Comparison of ENCODE assay signal across 19 cellular contexts in genomic region chr10:91879514-91880170, GRCh38. TPM values are rescaled to one million over a fixed set of nuclear protein-coding genes. Genes with fewer than 3 reads are reported as not detected.
DNase-seq lines count a peak whose midpoint lies in the region; FAIRE-seq and TF ChIP-seq lines count a peak whose summit lies in the region.
"Had no signal": no experiment of that assay in that cellular context is flagged by ENCODE, and none has a peak within 500 bp of the region (broad histone marks: within the 10 kb centered on the region; RNA-seq: fewer than 3 reads in every experiment).

No MANE protein-coding gene starts in this region.

- CTCF ChIA-PET in H1 (lab: Charles Lee; ENCODE audit: partially characterized antibody), result interaction anchor here (0.9 to 2.1 kb wide), 5 partner anchors 8 to 33 kb away, joined by 3 to 6 read pairs (median 4); no protein-coding TSS in a partner anchor

- H3K9ac ChIP-seq in GM23248, result no peak overlapping the region
- H3K9ac ChIP-seq in H1 (replicated peaks in 1 of 4; ENCODE audit: extremely low read depth in 1 of 4, low read depth in 3 of 4, low read length in 3 of 4), result no peak overlapping the region
- H3K9ac ChIP-seq: KMS-11 had no signal

- H3K4me3 ChIP-seq in GM23248, result no peak overlapping the region
- no peak overlapping the region for H3K4me3 ChIP-seq in H1 (ENCODE audit: extremely low read depth in 1 of 4, insufficient read depth in 2 of 4, low read depth in 3 of 4, low read length in 4 of 4)
- H3K4me3 ChIP-seq in osteoblast (ENCODE audit: insufficient read depth, low read length), result no peak overlapping the region
- H3K4me3 ChIP-seq: adrenal gland, ovary had no signal

- H2AK5ac ChIP-seq in H1 (ENCODE audit: low read depth, low read length), result no peak overlapping the region; the same call in 1 of the 2 replicates

- H3K9me3 ChIP-seq in GM23248 (ENCODE audit: low read depth) (no peaks in the 10 kb centered on the region), H1 (ENCODE audit: insufficient read depth in 2 of 2, low read depth in 1 of 2, low read length in 1 of 2) (no peaks in the 10 kb centered on the region), osteoblast (ENCODE audit: low read depth, low read length) (no peaks in the 10 kb centered on the region)
- H3K9me3 ChIP-seq: adrenal gland, ovary had no signal

- H3K27me3 ChIP-seq in GM23248 (replicated peaks; ENCODE audit: insufficient read depth) (no peaks in the 10 kb centered on the region), H1 (replicated peaks in 1 of 4; ENCODE audit: control insufficient read depth in 3 of 4, extremely low read depth in 1 of 4, insufficient read depth in 3 of 4, low read length in 3 of 4) (no peaks in the 10 kb centered on the region), osteoblast (ENCODE audit: insufficient read depth, low read length) (no peaks in the 10 kb centered on the region)
- H3K27me3 ChIP-seq: adrenal gland, ovary had no signal

- no peaks in the 10 kb centered on the region for H3K79me2 ChIP-seq in GM23248 (ENCODE audit: insufficient read depth)
- no peaks in the 10 kb centered on the region for H3K79me2 ChIP-seq in H1 (ENCODE audit: control insufficient read depth in 1 of 2, insufficient read depth in 2 of 2, low read length in 2 of 2)
- H3K79me2 ChIP-seq in osteoblast (ENCODE audit: insufficient read depth, low read length), result no peaks in the 10 kb centered on the region

- no peak for DNase-seq in GM23248
- peak; percentile 51 to 85 for DNase-seq in NCI-H524 (lab: John Stamatoyannopoulos, UW)
- DNase-seq in H1 (ENCODE audit: low read depth in 1 of 2, low spot score in 2 of 2), result no peak
- no peak for DNase-seq in osteoblast (ENCODE audit: insufficient read length, low spot score, missing footprints)
- DNase-seq in OCI-M2 (lab: John Stamatoyannopoulos, UW; ENCODE audit: unreplicated experiment), result no peak
- no peak for DNase-seq in DMS53 (lab: John Stamatoyannopoulos, UW)
- DNase-seq in NCI-H1092 treated with DMSO at 0.1 percent for 48 hours (lab: John Stamatoyannopoulos, UW), result no peak
- DNase-seq: activated CD4-positive, CD25-positive, alpha-beta regulatory T cell treated with anti-CD3 and anti-CD28 coated beads, Interleukin-2, amount 50 U/mL, for 72 hours; activated effector memory CD4-positive, alpha-beta T cell treated with Interleukin-2 at 50 U/mL for 16 hours; adrenal gland; hippocampal formation; kidney glomerular epithelial cell; NCI-H1092; NCI-H2171; ovary; SHP77; stimulated activated CD4-positive, alpha-beta T cell treated with anti-CD3 and anti-CD28 coated beads, Interleukin-4, amount 100 ng/mL, for 24 hours; substantia nigra had no signal

- H3K4ac ChIP-seq in H1 (replicated peaks; ENCODE audit: insufficient read length, low read depth, low read length), result no peak overlapping the region

- POLR2A ChIA-PET in H1 (lab: Charles Lee; ENCODE audit: partially characterized antibody), result interaction anchor here (0.9 to 1.2 kb wide), 2 partner anchors 10 to 29 kb away, joined by 3 to 5 read pairs; no protein-coding TSS in a partner anchor

- TF ChIP-seq EP300 in H1 (IDR thresholded peaks at IDR 0.05; ENCODE audit: borderline replicate concordance in 1 of 2, low read depth in 2 of 2, low read length in 2 of 2), result no peak

- H2BK15ac ChIP-seq in H1 (ENCODE audit: low read length), result no peak overlapping the region

- no peaks in the 10 kb centered on the region for H3K79me1 ChIP-seq in H1 (ENCODE audit: low read depth, low read length)

- no peaks in the 10 kb centered on the region for H3K9me2 ChIP-seq in GM23248 (ENCODE audit: insufficient read depth)

- no peak overlapping the region for H2BK5ac ChIP-seq in H1 (ENCODE audit: low read depth, low read length)

- H4K20me1 ChIP-seq in GM23248 (ENCODE audit: insufficient read depth), result no peaks in the 10 kb centered on the region
- H4K20me1 ChIP-seq in H1 (replicated peaks in 1 of 2; ENCODE audit: control insufficient read depth in 1 of 2, insufficient read depth in 2 of 2, low read length in 2 of 2), result no peaks in the 10 kb centered on the region
- H4K20me1 ChIP-seq in osteoblast (ENCODE audit: insufficient read depth, low read length), result no peaks in the 10 kb centered on the region

- H3K27ac ChIP-seq in GM23248 (no peak overlapping the region), H1 (ENCODE audit: low read depth, low read length) (no peak overlapping the region), osteoblast (ENCODE audit: low read depth, low read length) (no peak overlapping the region)
- H3K27ac ChIP-seq: adrenal gland, KMS-11, ovary had no signal

- no peak overlapping the region for H3K56ac ChIP-seq in H1 (replicated peaks; ENCODE audit: insufficient read length, low read depth, low read length)

- TF ChIP-seq RAD21 in H1 (IDR thresholded peaks at IDR 0.05 in 1 of 2, conservative IDR thresholded peaks at IDR 0.05 in 1 of 2; ENCODE audit: low read depth in 2 of 2, low read length in 2 of 2), result no peak

- peak overlapping the region; percentile 35; the same call in 1 of the 2 replicates for H2AFZ ChIP-seq in GM23248
- no peak overlapping the region for H2AFZ ChIP-seq in H1 (ENCODE audit: low read length)
- peak overlapping the region; percentile 31 for H2AFZ ChIP-seq in osteoblast (ENCODE audit: low read length)

- peak overlapping the region; percentile 33; the same call in 1 of the 2 replicates for H3K18ac ChIP-seq in H1 (ENCODE audit: extremely low read depth, low read length)

- no peaks in the 10 kb centered on the region for H3K4me1 ChIP-seq in GM23248 (ENCODE audit: insufficient read depth)
- H3K4me1 ChIP-seq in H1 (replicated peaks in 1 of 4; ENCODE audit: control insufficient read depth in 3 of 4, insufficient read depth in 4 of 4, low read length in 3 of 4), result peaks cover 11 to 28% (median 22%) of the 10 kb centered on the region in 4 experiments; a peak in 6 of 7 replicates
- H3K4me1 ChIP-seq in osteoblast (ENCODE audit: insufficient read depth, low read length), result peaks cover 13% of the 10 kb centered on the region
- H3K4me1 ChIP-seq: adrenal gland had no signal

- H2BK12ac ChIP-seq in H1 (ENCODE audit: low read depth, low read length), result no peak overlapping the region

- H4K91ac ChIP-seq in H1 (replicated peaks; ENCODE audit: insufficient read length, low read length), result peak overlapping the region; percentile 32

- TF ChIP-seq POLR2A in H1 (IDR thresholded peaks at IDR 0.05; ENCODE audit: control extremely low read depth in 1 of 2, low read depth in 2 of 2, low read length in 2 of 2), result no peak

- 23 to 31% methylated on average over 7 of the region's 7 CpGs for WGBS in GM23248 (ENCODE audit: low coverage in 1 of 2, low lambda C conversion rate in 2 of 2, missing lambda C conversion rate in 2 of 2), 2 experiments
- 66% methylated on average over 7 of the region's 7 CpGs; no CpG with 5 or more reads in 1 of the 2 experiments for WGBS in H1 (ENCODE audit: extremely low coverage in 1 of 2, insufficient coverage in 1 of 2, insufficient read length in 1 of 2, insufficient replicate concordance in 2 of 2, low coverage in 1 of 2, low lambda C conversion rate in 2 of 2, missing lambda C conversion rate in 1 of 2), 2 experiments

- H2BK120ac ChIP-seq in H1 (replicated peaks; ENCODE audit: low read depth, low read length), result peak overlapping the region; percentile 4

- H3K36me3 ChIP-seq in GM23248 (ENCODE audit: low read depth) (no peaks in the 10 kb centered on the region), H1 (ENCODE audit: control insufficient read depth in 2 of 4, insufficient read depth in 4 of 4, low read length in 3 of 4) (no peaks in the 10 kb centered on the region), osteoblast (ENCODE audit: insufficient read depth, low read length) (no peaks in the 10 kb centered on the region)
- H3K36me3 ChIP-seq: adrenal gland, ovary had no signal

- TF ChIP-seq CTCF in H1 (IDR thresholded peaks at IDR 0.05; ENCODE audit: control extremely low read depth in 1 of 3, insufficient read depth in 1 of 3, low read depth in 1 of 3, low read length in 3 of 3), result no peak
- no peak for TF ChIP-seq CTCF in osteoblast (IDR thresholded peaks at IDR 0.05; ENCODE audit: extremely low read depth, low read depth, low read length)

- FAIRE-seq in H1 (lab: Jason Lieb, UNC), result no peak

- no peak overlapping the region for H3K23ac ChIP-seq in H1 (ENCODE audit: insufficient read length)

- no peaks in the 10 kb centered on the region for H3F3A ChIP-seq in GM23248 (ENCODE audit: insufficient read depth)

- H4K5ac ChIP-seq in H1 (ENCODE audit: insufficient read length, low read depth, low read length), result no peak overlapping the region

- no peak overlapping the region for H4K8ac ChIP-seq in H1 (ENCODE audit: extremely low read depth, insufficient read depth, low read length)

- in situ Hi-C loops in GM23248 (cut with MboI), result no loop called here

- H3K23me2 ChIP-seq in H1 (ENCODE audit: low read depth, low read length), result no peaks in the 10 kb centered on the region

- no peak overlapping the region for H3K4me2 ChIP-seq in GM23248 (ENCODE audit: unreplicated experiment)
- peak overlapping the region in 1 of 2 experiments; percentile 4; a peak in 1 of 4 replicates for H3K4me2 ChIP-seq in H1 (ENCODE audit: insufficient read depth in 1 of 2, low read depth in 2 of 2, low read length in 2 of 2)
- no peak overlapping the region for H3K4me2 ChIP-seq in osteoblast (ENCODE audit: insufficient read depth, low read length)
- H3K4me2 ChIP-seq: KMS-11 had no signal

- H3K14ac ChIP-seq in H1 (ENCODE audit: insufficient read length), result no peak overlapping the region

- H2BK20ac ChIP-seq in H1 (ENCODE audit: low read length), result no peak overlapping the region

RNA-seq across cellular contexts. Expression of gene FGFBP3, which starts 29.6 kb away (rescaled TPM):
- 0.13 and 0.32 TPM in 2 replicates for total RNA-seq in GM23248 (2014; rRNA removed; shearing (Covaris generic))
- polyA plus RNA-seq in GM23248 (2016; fragmentation: Nextera tagmentation; extraction: Ambion mirVana) (0.61 and 0.72 TPM in 2 replicates), H1 (2011; rRNA removed) (54.6 and 55.8 TPM in 2 replicates)
- total RNA-seq in H1 (2021; fragmentation: NEBNext Ultra II Directional; extraction: Animal tissue kit (Norgen Biotek cat#: 25700)), result 115 and 120 TPM in 2 replicates
- 53.2 TPM for polyA plus RNA-seq in H1 (2011; cell fraction: cytosol; rRNA removed)
- 32.4 TPM for polyA plus RNA-seq in H1 (2011; cell fraction: nucleus; rRNA removed)
- polyA plus RNA-seq in H1 (2012, experiment 1 of 2), result 128 to 197 TPM (median 154 TPM) in 4 replicates
- polyA plus RNA-seq in H1 (2012, experiment 2 of 2), result 79.1 TPM
- 168 TPM for polyA plus RNA-seq in H1 (2013, experiment 1 of 2)
- 221 TPM for polyA plus RNA-seq in H1 (2013, experiment 2 of 2)
- 14.3 and 15.7 TPM in 2 replicates for polyA minus RNA-seq in H1 (2011; rRNA and poly(A)+ RNA removed)
- 34.3 TPM for polyA minus RNA-seq in H1 (2011; cell fraction: cytosol; rRNA and poly(A)+ RNA removed)
- polyA minus RNA-seq in H1 (2011; cell fraction: nucleus; rRNA and poly(A)+ RNA removed), result 20.6 TPM
- total RNA-seq in osteoblast, result 0.72 and 1.2 TPM in 2 replicates

RNA-seq across cellular contexts. Expression of gene BTAF1, which starts 43.9 kb away (rescaled TPM):
- 29.2 and 38.4 TPM in 2 replicates for total RNA-seq in GM23248 (2014; rRNA removed; shearing (Covaris generic))
- polyA plus RNA-seq in GM23248 (2016; fragmentation: Nextera tagmentation; extraction: Ambion mirVana) (14.6 and 17.0 TPM in 2 replicates), H1 (2011; rRNA removed) (15.6 and 24.5 TPM in 2 replicates)
- 39.1 TPM in 2 replicates for total RNA-seq in H1 (2021; fragmentation: NEBNext Ultra II Directional; extraction: Animal tissue kit (Norgen Biotek cat#: 25700))
- polyA plus RNA-seq in H1 (2011; cell fraction: cytosol; rRNA removed), result 25.1 TPM
- polyA plus RNA-seq in H1 (2011; cell fraction: nucleus; rRNA removed), result 47.2 TPM
- 23.6 to 36.2 TPM (median 28.7 TPM) in 4 replicates for polyA plus RNA-seq in H1 (2012, experiment 1 of 2)
- polyA plus RNA-seq in H1 (2012, experiment 2 of 2), result 1.3 TPM
- polyA plus RNA-seq in H1 (2013, experiment 1 of 2), result 29.6 TPM
- polyA plus RNA-seq in H1 (2013, experiment 2 of 2), result 25.3 TPM
- polyA minus RNA-seq in H1 (2011; rRNA and poly(A)+ RNA removed), result 57.3 and 92.2 TPM in 2 replicates
- polyA minus RNA-seq in H1 (2011; cell fraction: cytosol; rRNA and poly(A)+ RNA removed), result 28.8 TPM
- 95.1 TPM for polyA minus RNA-seq in H1 (2011; cell fraction: nucleus; rRNA and poly(A)+ RNA removed)
- 47.4 and 51.0 TPM in 2 replicates for total RNA-seq in osteoblast

Comparison
In these comparisons a context has a peak if more than half of its experiments do, and no peak if none do; other contexts are left out.
1. DNase-seq: peak in NCI-H524 (2 of 2); none in GM23248 (single experiment), H1 (0 of 2), osteoblast (single experiment), OCI-M2 (single experiment), DMS53 (single experiment) and NCI-H1092 treated with DMSO at 0.1 percent for 48 hours (single experiment).
2. RNA of gene FGFBP3, which starts 29.6 kb away (total RNA-seq): 115 to 120 TPM in H1; 0.72 to 1.2 TPM in osteoblast and 0.13 to 0.32 TPM in GM23248; every median in the first group is over 10 times any median in the second.